Comparison of ENCODE assay signal across 18 cellular contexts in genomic region chr7:4782333-4783291, GRCh38. TPM values are rescaled to one million over a fixed set of nuclear protein-coding genes. Genes with fewer than 3 reads are reported as not detected.
DNase-seq lines count a peak whose midpoint lies in the region; ATAC-seq, FAIRE-seq and TF ChIP-seq lines count a peak whose summit lies in the region.
"Had no signal": no experiment of that assay in that cellular context is flagged by ENCODE, and none has a peak within 500 bp of the region (broad histone marks: within the 10 kb centered on the region; RNA-seq: fewer than 3 reads in every experiment).

No MANE protein-coding gene starts in this region.

- H3K4me3 ChIP-seq in HepG2 (replicated peaks in 1 of 3; ENCODE audit: insufficient read depth in 1 of 3, low read depth in 2 of 3, low read length in 3 of 3) (no peak overlapping the region), right lobe of liver (no peak overlapping the region), spleen (no peak overlapping the region), SJCRH30 (no peak overlapping the region)
- H3K4me3 ChIP-seq: BLaER1 treated with 17β-estradiol and CSF1 and Interleukin-3, amounts not matched to agents 10 nM and 100 nM; GM23338 had no signal

- no peaks in the 10 kb centered on the region for H4K20me1 ChIP-seq in HepG2 (ENCODE audit: insufficient read depth, low read length)

- H3K36me3 Mint-ChIP-seq in activated CD4-positive, alpha-beta T cell treated with anti-CD3 and anti-CD28 coated beads, Interleukin-2, amount 10 ng/mL, durations not matched to agents 7 days and 5 days (ENCODE audit: low read depth): peaks cover 12% of the 10 kb centered on the region

- in situ Hi-C loops in HepG2 (cut with HindIII; ENCODE audit: extremely low pct_ligation_motif_present, low pct_unique_long_range_greater_than_20kb): no loop called here

- H3K27ac Mint-ChIP-seq in activated CD4-positive, alpha-beta T cell treated with anti-CD3 and anti-CD28 coated beads, Interleukin-2, amount 10 ng/mL, durations not matched to agents 7 days and 5 days: no peak overlapping the region
- H3K27ac Mint-ChIP-seq: B cell; CD8-positive, alpha-beta T cell; GM23338 had no signal

- H3K9me3 Mint-ChIP-seq in activated CD4-positive, alpha-beta T cell treated with anti-CD3 and anti-CD28 coated beads, Interleukin-2, amount 10 ng/mL, durations not matched to agents 7 days and 5 days: no peaks in the 10 kb centered on the region
- H3K9me3 Mint-ChIP-seq: CD8-positive, alpha-beta T cell; GM23338 had no signal

- intact Hi-C loops in HepG2 (cut with micrococcal nuclease; ENCODE audit: unreplicated experiment) (no loop called here), right lobe of liver (cut with DNase I) (no loop called here), spleen (cut with DNase I; ENCODE audit: low total_unique reads) (no loop called here)

- TF ChIP-seq POLR2A in HepG2 (IDR thresholded peaks at IDR 0.05; ENCODE audit: insufficient read depth in 1 of 2, low read depth in 2 of 2, low read length in 2 of 2): no peak
- no peak for TF ChIP-seq POLR2A in right lobe of liver (IDR thresholded peaks at IDR 0.05)
- TF ChIP-seq POLR2A in spleen (IDR thresholded peaks at IDR 0.05): no peak

- POLR2A ChIA-PET in HepG2 (lab: Yijun Ruan, JAX): no interaction called here
- POLR2A ChIA-PET in activated CD4-positive, alpha-beta T cell treated with anti-CD3 and anti-CD28 coated beads, Interleukin-2, amount 10 ng/mL, durations not matched to agents 7 days and 5 days (lab: Charles Lee): interaction anchor here (0.6 kb wide), 1 partner anchor 70 kb away, joined by 3 read pairs; no protein-coding TSS in a partner anchor

- no peak for TF ChIP-seq RAD21 in HepG2 (CRISPR knock-in tag; IDR thresholded peaks at IDR 0.05)

- TF ChIP-seq EP300 in HepG2 (IDR thresholded peaks at IDR 0.05; ENCODE audit: low read depth in 2 of 2, low read length in 2 of 2): no peak
- no peak for TF ChIP-seq EP300 in HepG2 (CRISPR knock-in tag; IDR thresholded peaks at IDR 0.05; ENCODE audit: borderline replicate concordance)

- peaks cover 9% of the 10 kb centered on the region for H3K4me1 Mint-ChIP-seq in activated CD4-positive, alpha-beta T cell treated with anti-CD3 and anti-CD28 coated beads, Interleukin-2, amount 10 ng/mL, durations not matched to agents 7 days and 5 days
- H3K4me1 Mint-ChIP-seq: GM23338 had no signal

- WGBS in HepG2 (ENCODE audit: low lambda C conversion rate): 97% methylated on average over 18 of the region's 36 CpGs
- 89% methylated on average over 3 of the region's 36 CpGs for WGBS in right lobe of liver (ENCODE audit: insufficient coverage, low coverage, low lambda C conversion rate, missing lambda C conversion rate)
- 93 to 96% (median 95%) methylated on average over 24 to 36 of the region's 36 CpGs for WGBS in spleen, 5 donors

- H3K27me3 ChIP-seq in HepG2 (ENCODE audit: control insufficient read depth in 1 of 2, insufficient read depth in 2 of 2, low read length in 2 of 2): no peaks in the 10 kb centered on the region
- no peaks in the 10 kb centered on the region for H3K27me3 ChIP-seq in right lobe of liver
- no peaks in the 10 kb centered on the region for H3K27me3 ChIP-seq in spleen (replicated peaks in 1 of 7)
- no peaks in the 10 kb centered on the region for H3K27me3 ChIP-seq in SJCRH30
- H3K27me3 ChIP-seq: BLaER1 treated with 17β-estradiol and CSF1 and Interleukin-3, amounts not matched to agents 10 nM and 100 nM had no signal

- no peak for TF ChIP-seq CTCF in HepG2 (CRISPR knock-in tag; IDR thresholded peaks at IDR 0.05)
- no peak for TF ChIP-seq CTCF in right lobe of liver (IDR thresholded peaks at IDR 0.05)
- TF ChIP-seq CTCF in spleen (IDR thresholded peaks at IDR 0.05 in 8 of 11, conservative IDR thresholded peaks at IDR 0.05 in 3 of 11): no peak

- CTCF ChIA-PET in HepG2 (lab: Yijun Ruan, JAX; ENCODE audit: low intra/inter-chr PET ratio, low total read pairs): no interaction called here
- CTCF ChIA-PET in activated CD4-positive, alpha-beta T cell treated with anti-CD3 and anti-CD28 coated beads, Interleukin-2, amount 10 ng/mL, durations not matched to agents 7 days and 5 days (lab: Charles Lee): no interaction called here

- DNase-seq in HepG2 (ENCODE audit: low spot score): no peak
- no peak for DNase-seq in right lobe of liver
- peak in 30 of 61 donors; percentile 20 to 72 (median 48) for DNase-seq in caudate nucleus (lab: John Stamatoyannopoulos, UW)
- peak; percentile 70 for DNase-seq in spleen
- no peak for DNase-seq in activated CD4-positive, alpha-beta T cell treated with anti-CD3 and anti-CD28 coated beads, Interleukin-2, amount 10 ng/mL, durations not matched to agents 7 days and 5 days
- no peak for DNase-seq in SJCRH30
- DNase-seq: 8988T, Calu3, DMS79 treated with DMSO at 0.1 percent for 48 hours, GF-D8, HCEC 1CT had no signal

- FAIRE-seq in HepG2 (lab: Jason Lieb, UNC): no peak
- FAIRE-seq: H54 had no signal

- no peak for ATAC-seq in HepG2
- no peak for ATAC-seq in right lobe of liver
- ATAC-seq in HG02571 (IDR thresholded peaks at IDR 0.05; ENCODE audit: unreplicated experiment): no peak
- ATAC-seq: CD8-positive, alpha-beta T cell; GM23338 had no signal

- no peak overlapping the region for H3K4me3 Mint-ChIP-seq in activated CD4-positive, alpha-beta T cell treated with anti-CD3 and anti-CD28 coated beads, Interleukin-2, amount 10 ng/mL, durations not matched to agents 7 days and 5 days
- H3K4me3 Mint-ChIP-seq: B cell; CD8-positive, alpha-beta T cell; GM23338 had no signal

- H3K9me3 ChIP-seq in HepG2 (ENCODE audit: low read length) (no peaks in the 10 kb centered on the region), right lobe of liver (no peaks in the 10 kb centered on the region), spleen (no peaks in the 10 kb centered on the region), SJCRH30 (replicated peaks) (no peaks in the 10 kb centered on the region)
- H3K9me3 ChIP-seq: BLaER1 treated with 17β-estradiol and CSF1 and Interleukin-3, amounts not matched to agents 10 nM and 100 nM had no signal

- H3K9ac ChIP-seq in HepG2 (ENCODE audit: insufficient read depth, low read depth, low read length): no peak overlapping the region

- no peak overlapping the region for H2AFZ ChIP-seq in HepG2 (ENCODE audit: low read length)
- H2AFZ ChIP-seq: GM23338 had no signal

- no peak overlapping the region for H3K4me2 ChIP-seq in HepG2 (ENCODE audit: low read depth, low read length)
- H3K4me2 ChIP-seq: BLaER1 treated with 17β-estradiol and CSF1 and Interleukin-3, amounts not matched to agents 10 nM and 100 nM; GM23338 had no signal

- no peaks in the 10 kb centered on the region for H3K27me3 Mint-ChIP-seq in activated CD4-positive, alpha-beta T cell treated with anti-CD3 and anti-CD28 coated beads, Interleukin-2, amount 10 ng/mL, durations not matched to agents 7 days and 5 days
- H3K27me3 Mint-ChIP-seq: B cell had no signal

- peaks cover 8% of the 10 kb centered on the region; the same call in 1 of the 2 replicates for H3K4me1 ChIP-seq in HepG2 (ENCODE audit: insufficient read depth, low read length)
- no peaks in the 10 kb centered on the region for H3K4me1 ChIP-seq in right lobe of liver
- H3K4me1 ChIP-seq in spleen: peaks cover 2 to 27% (median 12%) of the 10 kb centered on the region in 6 donors
- H3K4me1 ChIP-seq in SJCRH30: no peaks in the 10 kb centered on the region

- H3K36me3 ChIP-seq in HepG2 (replicated peaks in 1 of 2; ENCODE audit: control insufficient read depth in 1 of 2, insufficient read depth in 2 of 2, low read length in 2 of 2) (peaks cover 13 to 37% of the 10 kb centered on the region in 2 experiments; a peak in 4 of 5 replicates), right lobe of liver (peaks cover 3 to 66% (median 17%) of the 10 kb centered on the region in 4 donors), spleen (peaks cover 7 to 92% (median 77%) of the 10 kb centered on the region in 6 donors), SJCRH30 (peaks cover 4% of the 10 kb centered on the region; the same call in 1 of the 2 replicates)

- H3K27ac ChIP-seq in HepG2 (ENCODE audit: extremely low read length, insufficient read depth, low read length) (no peak overlapping the region), right lobe of liver (no peak overlapping the region), caudate nucleus (ENCODE audit: low read depth, low read length) (peak overlapping the region; percentile 67), spleen (no peak overlapping the region), SJCRH30 (no peak overlapping the region)
- H3K27ac ChIP-seq: BLaER1 treated with 17β-estradiol and CSF1 and Interleukin-3, amounts not matched to agents 10 nM and 100 nM; HL-60 had no signal

- peaks cover 8% of the 10 kb centered on the region for H3K79me2 ChIP-seq in HepG2 (ENCODE audit: insufficient read depth, low read length)

- no TSS peak for BruUV-seq in HepG2 (replicated peaks; lab: Mats Ljungman, UMichigan)

RNA-seq across cellular contexts. Expression of gene AP5Z1, which starts 7.2 kb away (rescaled TPM):
- total RNA-seq in HepG2 (2016; rRNA removed; fragmentation: Illumina TruSeq; extraction: Trizol): 7.4 and 15.1 TPM in 2 replicates
- total RNA-seq in HepG2 (2016; cell fraction: cytosol; rRNA removed; fragmentation: Illumina TruSeq; extraction: Trizol; ENCODE audit: low read depth): 3.5 and 6.4 TPM in 2 replicates
- total RNA-seq in HepG2 (2016; cell fraction: insoluble cytoplasmic fraction; rRNA removed; fragmentation: Illumina TruSeq; extraction: Trizol): 7.5 and 15.3 TPM in 2 replicates
- 4.1 and 5.0 TPM in 2 replicates for total RNA-seq in HepG2 (2016; cell fraction: membrane; rRNA removed; fragmentation: Illumina TruSeq; extraction: Trizol)
- 18.0 and 18.9 TPM in 2 replicates for total RNA-seq in HepG2 (2016; cell fraction: nucleus; rRNA removed; fragmentation: Illumina TruSeq; extraction: Trizol)
- 9.3 and 16.0 TPM in 2 replicates for polyA plus RNA-seq in HepG2 (2011; rRNA removed)
- polyA plus RNA-seq in HepG2 (2011; cell fraction: cytosol; rRNA removed): 3.8 and 7.7 TPM in 2 replicates
- polyA plus RNA-seq in HepG2 (2011; cell fraction: nucleus; rRNA removed): 83.4 and 101 TPM in 2 replicates
- polyA plus RNA-seq in HepG2 (2012): 5.9 and 7.4 TPM in 2 replicates
- polyA plus RNA-seq in HepG2 (2016; cell fraction: cytosol; fragmentation: Illumina TruSeq; extraction: Trizol; ENCODE audit: low read depth): 1.8 and 2.1 TPM in 2 replicates
- 7.7 and 9.3 TPM in 2 replicates for polyA plus RNA-seq in HepG2 (2016; cell fraction: insoluble cytoplasmic fraction; fragmentation: Illumina TruSeq; extraction: Trizol; ENCODE audit: low read depth)
- 3.1 and 4.0 TPM in 2 replicates for polyA plus RNA-seq in HepG2 (2016; cell fraction: membrane; fragmentation: Illumina TruSeq; extraction: Trizol; ENCODE audit: low read depth)
- polyA plus RNA-seq in HepG2 (2016; cell fraction: nucleus; fragmentation: Illumina TruSeq; extraction: Trizol; ENCODE audit: insufficient read depth, low read depth): 42.6 and 43.4 TPM in 2 replicates
- 14.8 and 17.9 TPM in 2 replicates for polyA minus RNA-seq in HepG2 (2011; rRNA and poly(A)+ RNA removed; ENCODE audit: low replicate concordance)
- 6.2 and 7.0 TPM in 2 replicates for polyA minus RNA-seq in HepG2 (2011; cell fraction: cytosol; rRNA and poly(A)+ RNA removed)
- polyA minus RNA-seq in HepG2 (2011; cell fraction: nucleus; rRNA and poly(A)+ RNA removed): 28.0 and 28.3 TPM in 2 replicates
- 10 to 100 TPM in 5 of 6 experiments, 1 to 10 TPM in 1; 9.7 to 23.6 (median 14.2) TPM for total RNA-seq in right lobe of liver
- total RNA-seq in spleen: 10 to 100 TPM; 39.3 to 72.7 (median 62.8) TPM
- polyA plus RNA-seq in spleen: 100 to 1,000 TPM in 2 of 3 donors, 10 to 100 TPM in 1; 62.9 to 156 (median 139) TPM
- total RNA-seq in activated CD4-positive, alpha-beta T cell treated with anti-CD3 and anti-CD28 coated beads, Interleukin-2, amount 10 ng/mL, durations not matched to agents 7 days and 5 days: 10 to 100 TPM; 61.1 to 71.3 TPM
- total RNA-seq in SJCRH30 (2014; rRNA removed; shearing (Covaris generic)): 13.6 and 13.8 TPM in 2 replicates
